Comparison of ENCODE assay signal across 11 cellular contexts in genomic region chr18:61738488-61738887, GRCh38.
DNase-seq lines count a peak whose midpoint lies in the region; ATAC-seq and TF ChIP-seq lines count a peak whose summit lies in the region.
"Had no signal": no experiment of that assay in that cellular context is flagged by ENCODE, and none has a peak within 500 bp of the region (broad histone marks: within the 10 kb centered on the region; RNA-seq: fewer than 3 reads in every experiment).

No MANE protein-coding gene starts in this region.

- no peak for TF ChIP-seq CTCF in gastroesophageal sphincter (IDR thresholded peaks at IDR 0.05)

- no peak for TF ChIP-seq POLR2A in gastroesophageal sphincter (IDR thresholded peaks at IDR 0.05)

- TF ChIP-seq EP300 in gastroesophageal sphincter (IDR thresholded peaks at IDR 0.05), result no peak

- no peaks in the 10 kb centered on the region for H3K27me3 ChIP-seq in adipocyte (replicated peaks; ENCODE audit: control insufficient read depth, insufficient read depth, low read length)
- H3K27me3 ChIP-seq in gastroesophageal sphincter, result no peaks in the 10 kb centered on the region
- H3K27me3 ChIP-seq in skeletal muscle tissue (ENCODE audit: control insufficient read depth in 3 of 3, insufficient read depth in 3 of 3, low read length in 3 of 3), result no peaks in the 10 kb centered on the region

- H3K9ac ChIP-seq in adipocyte (ENCODE audit: low read length) (no peak overlapping the region), skeletal muscle tissue (ENCODE audit: low read depth in 1 of 3, low read length in 3 of 3) (no peak overlapping the region)

- DNase-seq in G401 (ENCODE audit: low spot score) (peak; percentile 33), adipocyte (ENCODE audit: low read depth) (peak; percentile 60), NCI-H1930 (lab: John Stamatoyannopoulos, UW) (no peak), T1000 (lab: John Stamatoyannopoulos, UW) (no peak)
- no peak for DNase-seq in stimulated activated CD4-positive, alpha-beta T cell treated with anti-CD3 and anti-CD28 coated beads, Interleukin-4, amount 100 ng/mL, for 1 hour
- DNase-seq: activated gamma-delta T cell, NCI-H524 treated with DMSO at 0.1 percent for 48 hours had no signal

- in situ Hi-C loops in G401 (cut with HindIII; ENCODE audit: low sequenced_read_pairs), result no loop called here

- WGBS in gastroesophageal sphincter (ENCODE audit: low coverage in 1 of 2), 2 donors, result 64 to 87% methylated on average over 3 of the region's 3 CpGs

- no peaks in the 10 kb centered on the region for H3K9me3 ChIP-seq in adipocyte (ENCODE audit: control insufficient read depth, low read length)
- H3K9me3 ChIP-seq in gastroesophageal sphincter, result no peaks in the 10 kb centered on the region
- H3K9me3 ChIP-seq in skeletal muscle tissue (ENCODE audit: control insufficient read depth in 3 of 3, low read length in 3 of 3), result no peaks in the 10 kb centered on the region

- H3K4me3 ChIP-seq in adipocyte (ENCODE audit: low read length), result no peak overlapping the region
- H3K4me3 ChIP-seq in gastroesophageal sphincter, result no peak overlapping the region
- no peak overlapping the region for H3K4me3 ChIP-seq in skeletal muscle tissue (ENCODE audit: low read length in 3 of 3)

- H3K36me3 ChIP-seq in adipocyte (ENCODE audit: control insufficient read depth, insufficient read depth, low read length, severe bottlenecking) (no peaks in the 10 kb centered on the region), gastroesophageal sphincter (no peaks in the 10 kb centered on the region), skeletal muscle tissue (ENCODE audit: control insufficient read depth in 3 of 3, insufficient read depth in 3 of 3, low read length in 3 of 3) (no peaks in the 10 kb centered on the region)

- ATAC-seq in gastroesophageal sphincter, result no peak
- ATAC-seq in GM21723 (IDR thresholded peaks at IDR 0.05; ENCODE audit: unreplicated experiment), result no peak
- ATAC-seq: natural killer cell treated with Interleukin-12 subunit alpha and Interleukin-12 subunit beta and Interleukin-15 and Interleukin-18, amount 100 ng/mL, for 72 hours had no signal

- H3K4me1 ChIP-seq in adipocyte (ENCODE audit: control insufficient read depth, insufficient read depth, low read length) (peaks cover 38% of the 10 kb centered on the region), gastroesophageal sphincter (peaks cover 0 to 5% (median 0%) of the 10 kb centered on the region in 3 donors), skeletal muscle tissue (ENCODE audit: control insufficient read depth in 3 of 3, insufficient read depth in 3 of 3, low read length in 3 of 3) (peaks cover 11 to 17% (median 12%) of the 10 kb centered on the region in 3 donors)

- H3K27ac ChIP-seq in gastroesophageal sphincter (peak overlapping the region in 3 of 4 donors; percentile 12 to 65 (median 48)), skeletal muscle tissue (ENCODE audit: low read depth, low read length) (peak overlapping the region; percentile 58)

Comparison
In these comparisons a context has a peak if more than half of its experiments do, and no peak if none do; other contexts are left out.
1. DNase-seq: peak in G401 (single experiment) and adipocyte (single experiment); none in NCI-H1930 (0 of 2), stimulated activated CD4-positive, alpha-beta T cell treated with anti-CD3 and anti-CD28 coated beads, Interleukin-4, amount 100 ng/mL, for 1 hour (single experiment) and T1000 (single experiment).